1 cellular context compared by ENCODE assay signal in the genomic region with DNA sequence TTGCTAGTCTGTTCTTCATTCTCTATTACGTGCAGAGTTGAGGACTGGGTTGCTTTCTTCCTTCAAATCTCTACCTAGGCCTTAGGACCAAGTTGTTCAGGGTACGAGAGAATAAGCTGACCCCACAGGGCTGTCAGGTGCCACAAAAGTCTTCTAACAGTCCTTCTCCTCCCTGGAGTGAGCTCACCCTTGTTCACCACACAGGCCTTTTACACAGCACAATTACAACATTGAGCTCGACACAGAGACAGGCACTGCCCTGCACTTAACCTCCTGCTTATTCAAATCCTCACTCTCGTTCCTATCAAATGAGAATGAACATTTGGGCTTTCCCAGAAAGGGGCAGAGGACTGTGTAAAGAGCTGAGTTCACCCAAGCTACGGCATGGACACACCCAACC.
TF ChIP-seq lines count a peak whose summit lies in the region.

No MANE protein-coding gene starts in this region.

TF ChIP-seq in K562, 482 proteins besides CTCF, POLR2A, EP300 and RAD21:
- TF ChIP-seq RHOXF2B (CRISPR knock-in tag; conservative IDR thresholded peaks at IDR 0.05) (no peak), SUPT5H (IDR thresholded peaks at IDR 0.05) (no peak), IRF2 (CRISPR knock-in tag; IDR thresholded peaks at IDR 0.05) (no peak), ZKSCAN3 (CRISPR knock-in tag; IDR thresholded peaks at IDR 0.05) (no peak), DIDO1 (tag; IDR thresholded peaks at IDR 0.05; ENCODE audit: low read depth) (no peak), TFAM (CRISPR knock-in tag; conservative IDR thresholded peaks at IDR 0.05) (no peak), NR2F6 (CRISPR knock-in tag; IDR thresholded peaks at IDR 0.05) (no peak), GTF2E2 (tag; IDR thresholded peaks at IDR 0.05) (no peak), HEY1 (CRISPR knock-in tag; IDR thresholded peaks at IDR 0.05; ENCODE audit: borderline replicate concordance) (no peak), ZNF143 (CRISPR knock-in tag; IDR thresholded peaks at IDR 0.05) (no peak), TEAD2 (tag; IDR thresholded peaks at IDR 0.05) (no peak), HCFC1 (IDR thresholded peaks at IDR 0.05; ENCODE audit: low read depth, low read length) (no peak)
- TF ChIP-seq, protein P1, sequence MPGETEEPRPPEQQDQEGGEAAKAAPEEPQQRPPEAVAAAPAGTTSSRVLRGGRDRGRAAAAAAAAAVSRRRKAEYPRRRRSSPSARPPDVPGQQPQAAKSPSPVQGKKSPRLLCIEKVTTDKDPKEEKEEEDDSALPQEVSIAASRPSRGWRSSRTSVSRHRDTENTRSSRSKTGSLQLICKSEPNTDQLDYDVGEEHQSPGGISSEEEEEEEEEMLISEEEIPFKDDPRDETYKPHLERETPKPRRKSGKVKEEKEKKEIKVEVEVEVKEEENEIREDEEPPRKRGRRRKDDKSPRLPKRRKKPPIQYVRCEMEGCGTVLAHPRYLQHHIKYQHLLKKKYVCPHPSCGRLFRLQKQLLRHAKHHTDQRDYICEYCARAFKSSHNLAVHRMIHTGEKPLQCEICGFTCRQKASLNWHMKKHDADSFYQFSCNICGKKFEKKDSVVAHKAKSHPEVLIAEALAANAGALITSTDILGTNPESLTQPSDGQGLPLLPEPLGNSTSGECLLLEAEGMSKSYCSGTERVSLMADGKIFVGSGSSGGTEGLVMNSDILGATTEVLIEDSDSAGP (CRISPR knock-in tag; IDR thresholded peaks at IDR 0.05), result no peak
- TF ChIP-seq, protein P2, sequence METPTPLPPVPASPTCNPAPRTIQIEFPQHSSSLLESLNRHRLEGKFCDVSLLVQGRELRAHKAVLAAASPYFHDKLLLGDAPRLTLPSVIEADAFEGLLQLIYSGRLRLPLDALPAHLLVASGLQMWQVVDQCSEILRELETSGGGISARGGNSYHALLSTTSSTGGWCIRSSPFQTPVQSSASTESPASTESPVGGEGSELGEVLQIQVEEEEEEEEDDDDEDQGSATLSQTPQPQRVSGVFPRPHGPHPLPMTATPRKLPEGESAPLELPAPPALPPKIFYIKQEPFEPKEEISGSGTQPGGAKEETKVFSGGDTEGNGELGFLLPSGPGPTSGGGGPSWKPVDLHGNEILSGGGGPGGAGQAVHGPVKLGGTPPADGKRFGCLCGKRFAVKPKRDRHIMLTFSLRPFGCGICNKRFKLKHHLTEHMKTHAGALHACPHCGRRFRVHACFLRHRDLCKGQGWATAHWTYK (CRISPR knock-in tag; IDR thresholded peaks at IDR 0.05), result no peak
- TF ChIP-seq, protein P3, sequence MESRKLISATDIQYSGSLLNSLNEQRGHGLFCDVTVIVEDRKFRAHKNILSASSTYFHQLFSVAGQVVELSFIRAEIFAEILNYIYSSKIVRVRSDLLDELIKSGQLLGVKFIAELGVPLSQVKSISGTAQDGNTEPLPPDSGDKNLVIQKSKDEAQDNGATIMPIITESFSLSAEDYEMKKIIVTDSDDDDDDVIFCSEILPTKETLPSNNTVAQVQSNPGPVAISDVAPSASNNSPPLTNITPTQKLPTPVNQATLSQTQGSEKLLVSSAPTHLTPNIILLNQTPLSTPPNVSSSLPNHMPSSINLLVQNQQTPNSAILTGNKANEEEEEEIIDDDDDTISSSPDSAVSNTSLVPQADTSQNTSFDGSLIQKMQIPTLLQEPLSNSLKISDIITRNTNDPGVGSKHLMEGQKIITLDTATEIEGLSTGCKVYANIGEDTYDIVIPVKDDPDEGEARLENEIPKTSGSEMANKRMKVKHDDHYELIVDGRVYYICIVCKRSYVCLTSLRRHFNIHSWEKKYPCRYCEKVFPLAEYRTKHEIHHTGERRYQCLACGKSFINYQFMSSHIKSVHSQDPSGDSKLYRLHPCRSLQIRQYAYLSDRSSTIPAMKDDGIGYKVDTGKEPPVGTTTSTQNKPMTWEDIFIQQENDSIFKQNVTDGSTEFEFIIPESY (CRISPR knock-in tag; IDR thresholded peaks at IDR 0.05), result no peak
